Comparison of ENCODE assay signal across 1 cellular context in the genomic region with DNA sequence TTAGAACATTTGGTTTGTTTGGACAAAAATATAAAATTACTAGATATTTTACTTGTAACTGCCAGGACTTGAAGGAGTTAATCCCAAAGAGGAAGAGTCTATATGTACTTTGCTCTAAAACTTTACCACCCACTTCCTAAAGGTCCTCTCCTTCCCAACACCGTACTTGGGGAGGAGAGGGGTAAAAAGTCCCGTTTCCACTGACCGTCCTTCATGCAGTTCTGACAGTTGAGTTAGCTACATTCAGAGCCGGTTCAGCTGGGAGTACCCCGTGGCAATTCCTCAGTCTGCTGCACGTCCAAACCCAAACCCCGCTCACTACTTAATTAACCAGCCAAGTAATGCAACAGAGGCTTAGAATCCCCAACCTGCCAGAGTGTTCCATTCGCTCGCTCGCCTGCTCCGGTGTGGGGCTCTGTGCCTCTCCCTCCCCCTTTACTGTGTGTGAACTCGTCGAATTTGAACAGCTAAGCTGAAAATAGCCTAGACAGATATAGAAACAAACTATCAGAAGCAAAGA.
A peak's percentile ranks its signal among the peaks of the same experiment; 100 is the strongest.
TF ChIP-seq lines count a peak whose summit lies in the region.

No MANE protein-coding gene starts in this region.

TF ChIP-seq in HepG2, 621 proteins besides CTCF, POLR2A, EP300 and RAD21 (continued from another document and continues in another):
- TF ChIP-seq, protein P1, sequence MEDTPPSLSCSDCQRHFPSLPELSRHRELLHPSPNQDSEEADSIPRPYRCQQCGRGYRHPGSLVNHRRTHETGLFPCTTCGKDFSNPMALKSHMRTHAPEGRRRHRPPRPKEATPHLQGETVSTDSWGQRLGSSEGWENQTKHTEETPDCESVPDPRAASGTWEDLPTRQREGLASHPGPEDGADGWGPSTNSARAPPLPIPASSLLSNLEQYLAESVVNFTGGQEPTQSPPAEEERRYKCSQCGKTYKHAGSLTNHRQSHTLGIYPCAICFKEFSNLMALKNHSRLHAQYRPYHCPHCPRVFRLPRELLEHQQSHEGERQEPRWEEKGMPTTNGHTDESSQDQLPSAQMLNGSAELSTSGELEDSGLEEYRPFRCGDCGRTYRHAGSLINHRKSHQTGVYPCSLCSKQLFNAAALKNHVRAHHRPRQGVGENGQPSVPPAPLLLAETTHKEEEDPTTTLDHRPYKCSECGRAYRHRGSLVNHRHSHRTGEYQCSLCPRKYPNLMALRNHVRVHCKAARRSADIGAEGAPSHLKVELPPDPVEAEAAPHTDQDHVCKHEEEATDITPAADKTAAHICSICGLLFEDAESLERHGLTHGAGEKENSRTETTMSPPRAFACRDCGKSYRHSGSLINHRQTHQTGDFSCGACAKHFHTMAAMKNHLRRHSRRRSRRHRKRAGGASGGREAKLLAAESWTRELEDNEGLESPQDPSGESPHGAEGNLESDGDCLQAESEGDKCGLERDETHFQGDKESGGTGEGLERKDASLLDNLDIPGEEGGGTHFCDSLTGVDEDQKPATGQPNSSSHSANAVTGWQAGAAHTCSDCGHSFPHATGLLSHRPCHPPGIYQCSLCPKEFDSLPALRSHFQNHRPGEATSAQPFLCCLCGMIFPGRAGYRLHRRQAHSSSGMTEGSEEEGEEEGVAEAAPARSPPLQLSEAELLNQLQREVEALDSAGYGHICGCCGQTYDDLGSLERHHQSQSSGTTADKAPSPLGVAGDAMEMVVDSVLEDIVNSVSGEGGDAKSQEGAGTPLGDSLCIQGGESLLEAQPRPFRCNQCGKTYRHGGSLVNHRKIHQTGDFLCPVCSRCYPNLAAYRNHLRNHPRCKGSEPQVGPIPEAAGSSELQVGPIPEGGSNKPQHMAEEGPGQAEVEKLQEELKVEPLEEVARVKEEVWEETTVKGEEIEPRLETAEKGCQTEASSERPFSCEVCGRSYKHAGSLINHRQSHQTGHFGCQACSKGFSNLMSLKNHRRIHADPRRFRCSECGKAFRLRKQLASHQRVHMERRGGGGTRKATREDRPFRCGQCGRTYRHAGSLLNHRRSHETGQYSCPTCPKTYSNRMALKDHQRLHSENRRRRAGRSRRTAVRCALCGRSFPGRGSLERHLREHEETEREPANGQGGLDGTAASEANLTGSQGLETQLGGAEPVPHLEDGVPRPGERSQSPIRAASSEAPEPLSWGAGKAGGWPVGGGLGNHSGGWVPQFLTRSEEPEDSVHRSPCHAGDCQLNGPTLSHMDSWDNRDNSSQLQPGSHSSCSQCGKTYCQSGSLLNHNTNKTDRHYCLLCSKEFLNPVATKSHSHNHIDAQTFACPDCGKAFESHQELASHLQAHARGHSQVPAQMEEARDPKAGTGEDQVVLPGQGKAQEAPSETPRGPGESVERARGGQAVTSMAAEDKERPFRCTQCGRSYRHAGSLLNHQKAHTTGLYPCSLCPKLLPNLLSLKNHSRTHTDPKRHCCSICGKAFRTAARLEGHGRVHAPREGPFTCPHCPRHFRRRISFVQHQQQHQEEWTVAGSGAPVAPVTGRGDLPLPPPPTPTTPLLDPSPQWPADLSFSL (CRISPR knock-in tag; IDR thresholded peaks at IDR 0.05): no peak
- TF ChIP-seq ZBTB7A (CRISPR knock-in tag; IDR thresholded peaks at IDR 0.05): no peak
- TF ChIP-seq SMAD9 (CRISPR knock-in tag; IDR thresholded peaks at IDR 0.05): no peak
- 0 out of 2 replicates have a peak, but pooled peaks have one; percentile 27 for TF ChIP-seq HDAC2 (CRISPR knock-in tag; IDR thresholded peaks at IDR 0.05)
- TF ChIP-seq ZSCAN9 (CRISPR knock-in tag; IDR thresholded peaks at IDR 0.05; ENCODE audit: borderline replicate concordance): 0 out of 2 replicates have a peak, but pooled peaks have one; percentile 35
- TF ChIP-seq NFIC (IDR thresholded peaks at IDR 0.05; ENCODE audit: low read length): 0 out of 2 replicates have a peak, but pooled peaks have one; percentile 11
- TF ChIP-seq, protein P2, sequence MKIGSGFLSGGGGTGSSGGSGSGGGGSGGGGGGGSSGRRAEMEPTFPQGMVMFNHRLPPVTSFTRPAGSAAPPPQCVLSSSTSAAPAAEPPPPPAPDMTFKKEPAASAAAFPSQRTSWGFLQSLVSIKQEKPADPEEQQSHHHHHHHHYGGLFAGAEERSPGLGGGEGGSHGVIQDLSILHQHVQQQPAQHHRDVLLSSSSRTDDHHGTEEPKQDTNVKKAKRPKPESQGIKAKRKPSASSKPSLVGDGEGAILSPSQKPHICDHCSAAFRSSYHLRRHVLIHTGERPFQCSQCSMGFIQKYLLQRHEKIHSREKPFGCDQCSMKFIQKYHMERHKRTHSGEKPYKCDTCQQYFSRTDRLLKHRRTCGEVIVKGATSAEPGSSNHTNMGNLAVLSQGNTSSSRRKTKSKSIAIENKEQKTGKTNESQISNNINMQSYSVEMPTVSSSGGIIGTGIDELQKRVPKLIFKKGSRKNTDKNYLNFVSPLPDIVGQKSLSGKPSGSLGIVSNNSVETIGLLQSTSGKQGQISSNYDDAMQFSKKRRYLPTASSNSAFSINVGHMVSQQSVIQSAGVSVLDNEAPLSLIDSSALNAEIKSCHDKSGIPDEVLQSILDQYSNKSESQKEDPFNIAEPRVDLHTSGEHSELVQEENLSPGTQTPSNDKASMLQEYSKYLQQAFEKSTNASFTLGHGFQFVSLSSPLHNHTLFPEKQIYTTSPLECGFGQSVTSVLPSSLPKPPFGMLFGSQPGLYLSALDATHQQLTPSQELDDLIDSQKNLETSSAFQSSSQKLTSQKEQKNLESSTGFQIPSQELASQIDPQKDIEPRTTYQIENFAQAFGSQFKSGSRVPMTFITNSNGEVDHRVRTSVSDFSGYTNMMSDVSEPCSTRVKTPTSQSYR (CRISPR knock-in tag; IDR thresholded peaks at IDR 0.05; ENCODE audit: borderline replicate concordance): no peak
- TF ChIP-seq POLR2G (IDR thresholded peaks at IDR 0.05; ENCODE audit: low read depth, low read length): peak; percentile 67
- TF ChIP-seq ZBTB42 (CRISPR knock-in tag; IDR thresholded peaks at IDR 0.05): no peak
- no peak for TF ChIP-seq ZNF724P (CRISPR knock-in tag; IDR thresholded peaks at IDR 0.05; ENCODE audit: borderline replicate concordance)
- TF ChIP-seq, protein P3, sequence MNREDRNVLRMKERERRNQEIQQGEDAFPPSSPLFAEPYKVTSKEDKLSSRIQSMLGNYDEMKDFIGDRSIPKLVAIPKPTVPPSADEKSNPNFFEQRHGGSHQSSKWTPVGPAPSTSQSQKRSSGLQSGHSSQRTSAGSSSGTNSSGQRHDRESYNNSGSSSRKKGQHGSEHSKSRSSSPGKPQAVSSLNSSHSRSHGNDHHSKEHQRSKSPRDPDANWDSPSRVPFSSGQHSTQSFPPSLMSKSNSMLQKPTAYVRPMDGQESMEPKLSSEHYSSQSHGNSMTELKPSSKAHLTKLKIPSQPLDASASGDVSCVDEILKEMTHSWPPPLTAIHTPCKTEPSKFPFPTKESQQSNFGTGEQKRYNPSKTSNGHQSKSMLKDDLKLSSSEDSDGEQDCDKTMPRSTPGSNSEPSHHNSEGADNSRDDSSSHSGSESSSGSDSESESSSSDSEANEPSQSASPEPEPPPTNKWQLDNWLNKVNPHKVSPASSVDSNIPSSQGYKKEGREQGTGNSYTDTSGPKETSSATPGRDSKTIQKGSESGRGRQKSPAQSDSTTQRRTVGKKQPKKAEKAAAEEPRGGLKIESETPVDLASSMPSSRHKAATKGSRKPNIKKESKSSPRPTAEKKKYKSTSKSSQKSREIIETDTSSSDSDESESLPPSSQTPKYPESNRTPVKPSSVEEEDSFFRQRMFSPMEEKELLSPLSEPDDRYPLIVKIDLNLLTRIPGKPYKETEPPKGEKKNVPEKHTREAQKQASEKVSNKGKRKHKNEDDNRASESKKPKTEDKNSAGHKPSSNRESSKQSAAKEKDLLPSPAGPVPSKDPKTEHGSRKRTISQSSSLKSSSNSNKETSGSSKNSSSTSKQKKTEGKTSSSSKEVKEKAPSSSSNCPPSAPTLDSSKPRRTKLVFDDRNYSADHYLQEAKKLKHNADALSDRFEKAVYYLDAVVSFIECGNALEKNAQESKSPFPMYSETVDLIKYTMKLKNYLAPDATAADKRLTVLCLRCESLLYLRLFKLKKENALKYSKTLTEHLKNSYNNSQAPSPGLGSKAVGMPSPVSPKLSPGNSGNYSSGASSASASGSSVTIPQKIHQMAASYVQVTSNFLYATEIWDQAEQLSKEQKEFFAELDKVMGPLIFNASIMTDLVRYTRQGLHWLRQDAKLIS (CRISPR knock-in tag; IDR thresholded peaks at IDR 0.05): no peak
- TF ChIP-seq HOXA9 (CRISPR knock-in tag; IDR thresholded peaks at IDR 0.05; ENCODE audit: borderline replicate concordance): no peak
- no peak for TF ChIP-seq ZNF619 (CRISPR knock-in tag; IDR thresholded peaks at IDR 0.05)
- no peak for TF ChIP-seq NFE2 (CRISPR knock-in tag; IDR thresholded peaks at IDR 0.05)
- 0 out of 2 replicates have a peak, but pooled peaks have one; percentile 22 for TF ChIP-seq CREM (IDR thresholded peaks at IDR 0.05)
- no peak for TF ChIP-seq CREM (CRISPR knock-in tag; IDR thresholded peaks at IDR 0.05)
- TF ChIP-seq GATAD2A (CRISPR knock-in tag; IDR thresholded peaks at IDR 0.05): peak; percentile 48; the same call in 1 of the 2 replicates
- TF ChIP-seq, protein P4, sequence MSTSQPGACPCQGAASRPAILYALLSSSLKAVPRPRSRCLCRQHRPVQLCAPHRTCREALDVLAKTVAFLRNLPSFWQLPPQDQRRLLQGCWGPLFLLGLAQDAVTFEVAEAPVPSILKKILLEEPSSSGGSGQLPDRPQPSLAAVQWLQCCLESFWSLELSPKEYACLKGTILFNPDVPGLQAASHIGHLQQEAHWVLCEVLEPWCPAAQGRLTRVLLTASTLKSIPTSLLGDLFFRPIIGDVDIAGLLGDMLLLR (CRISPR knock-in tag; IDR thresholded peaks at IDR 0.05): no peak
- TF ChIP-seq BCL6 (CRISPR knock-in tag; IDR thresholded peaks at IDR 0.05): peak; percentile 68
- 0 out of 2 replicates have a peak, but pooled peaks have one; percentile 46 for TF ChIP-seq AHR (CRISPR knock-in tag; IDR thresholded peaks at IDR 0.05)
- TF ChIP-seq, protein P5, sequence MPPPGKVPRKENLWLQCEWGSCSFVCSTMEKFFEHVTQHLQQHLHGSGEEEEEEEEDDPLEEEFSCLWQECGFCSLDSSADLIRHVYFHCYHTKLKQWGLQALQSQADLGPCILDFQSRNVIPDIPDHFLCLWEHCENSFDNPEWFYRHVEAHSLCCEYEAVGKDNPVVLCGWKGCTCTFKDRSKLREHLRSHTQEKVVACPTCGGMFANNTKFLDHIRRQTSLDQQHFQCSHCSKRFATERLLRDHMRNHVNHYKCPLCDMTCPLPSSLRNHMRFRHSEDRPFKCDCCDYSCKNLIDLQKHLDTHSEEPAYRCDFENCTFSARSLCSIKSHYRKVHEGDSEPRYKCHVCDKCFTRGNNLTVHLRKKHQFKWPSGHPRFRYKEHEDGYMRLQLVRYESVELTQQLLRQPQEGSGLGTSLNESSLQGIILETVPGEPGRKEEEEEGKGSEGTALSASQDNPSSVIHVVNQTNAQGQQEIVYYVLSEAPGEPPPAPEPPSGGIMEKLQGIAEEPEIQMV (CRISPR knock-in tag; IDR thresholded peaks at IDR 0.05; ENCODE audit: low read depth): no peak
- TF ChIP-seq, protein P6, sequence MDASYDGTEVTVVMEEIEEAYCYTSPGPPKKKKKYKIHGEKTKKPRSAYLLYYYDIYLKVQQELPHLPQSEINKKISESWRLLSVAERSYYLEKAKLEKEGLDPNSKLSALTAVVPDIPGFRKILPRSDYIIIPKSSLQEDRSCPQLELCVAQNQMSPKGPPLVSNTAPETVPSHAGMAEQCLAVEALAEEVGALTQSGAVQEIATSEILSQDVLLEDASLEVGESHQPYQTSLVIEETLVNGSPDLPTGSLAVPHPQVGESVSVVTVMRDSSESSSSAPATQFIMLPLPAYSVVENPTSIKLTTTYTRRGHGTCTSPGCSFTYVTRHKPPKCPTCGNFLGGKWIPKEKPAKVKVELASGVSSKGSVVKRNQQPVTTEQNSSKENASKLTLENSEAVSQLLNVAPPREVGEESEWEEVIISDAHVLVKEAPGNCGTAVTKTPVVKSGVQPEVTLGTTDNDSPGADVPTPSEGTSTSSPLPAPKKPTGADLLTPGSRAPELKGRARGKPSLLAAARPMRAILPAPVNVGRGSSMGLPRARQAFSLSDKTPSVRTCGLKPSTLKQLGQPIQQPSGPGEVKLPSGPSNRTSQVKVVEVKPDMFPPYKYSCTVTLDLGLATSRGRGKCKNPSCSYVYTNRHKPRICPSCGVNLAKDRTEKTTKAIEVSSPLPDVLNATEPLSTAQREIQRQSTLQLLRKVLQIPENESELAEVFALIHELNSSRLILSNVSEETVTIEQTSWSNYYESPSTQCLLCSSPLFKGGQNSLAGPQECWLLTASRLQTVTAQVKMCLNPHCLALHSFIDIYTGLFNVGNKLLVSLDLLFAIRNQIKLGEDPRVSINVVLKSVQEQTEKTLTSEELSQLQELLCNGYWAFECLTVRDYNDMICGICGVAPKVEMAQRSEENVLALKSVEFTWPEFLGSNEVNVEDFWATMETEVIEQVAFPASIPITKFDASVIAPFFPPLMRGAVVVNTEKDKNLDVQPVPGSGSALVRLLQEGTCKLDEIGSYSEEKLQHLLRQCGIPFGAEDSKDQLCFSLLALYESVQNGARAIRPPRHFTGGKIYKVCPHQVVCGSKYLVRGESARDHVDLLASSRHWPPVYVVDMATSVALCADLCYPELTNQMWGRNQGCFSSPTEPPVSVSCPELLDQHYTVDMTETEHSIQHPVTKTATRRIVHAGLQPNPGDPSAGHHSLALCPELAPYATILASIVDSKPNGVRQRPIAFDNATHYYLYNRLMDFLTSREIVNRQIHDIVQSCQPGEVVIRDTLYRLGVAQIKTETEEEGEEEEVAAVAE (CRISPR knock-in tag; IDR thresholded peaks at IDR 0.05; ENCODE audit: borderline replicate concordance): peak; percentile 14; the same call in 1 of the 2 replicates
- no peak for TF ChIP-seq TP53 (CRISPR knock-in tag; conservative IDR thresholded peaks at IDR 0.05)
- TF ChIP-seq NFATC3 (CRISPR knock-in tag; IDR thresholded peaks at IDR 0.05): no peak
- TF ChIP-seq JUND (CRISPR knock-in tag; IDR thresholded peaks at IDR 0.05): 0 out of 2 replicates have a peak, but pooled peaks have one; percentile 21
- TF ChIP-seq SNAPC2 (CRISPR knock-in tag; IDR thresholded peaks at IDR 0.05): 0 out of 2 replicates have a peak, but pooled peaks have one; percentile 40
- TF ChIP-seq ZNF234 (CRISPR knock-in tag; conservative IDR thresholded peaks at IDR 0.05): 0 out of 2 replicates have a peak, but pooled peaks have one; percentile 23
- TF ChIP-seq ZEB1 (IDR thresholded peaks at IDR 0.05; ENCODE audit: insufficient replicate concordance, low read depth): peak; percentile 47
- no peak for TF ChIP-seq RFX5 (IDR thresholded peaks at IDR 0.05; ENCODE audit: low read depth, low read length)
- no peak for TF ChIP-seq TAF15 (IDR thresholded peaks at IDR 0.05; ENCODE audit: low read depth, low read length, poor library complexity, severe bottlenecking)
- no peak for TF ChIP-seq ZNF235 (CRISPR knock-in tag; IDR thresholded peaks at IDR 0.05; ENCODE audit: borderline replicate concordance)
- no peak; the same call in 1 of the 2 replicates for TF ChIP-seq ZNF350 (CRISPR knock-in tag; IDR thresholded peaks at IDR 0.05; ENCODE audit: borderline replicate concordance, low read depth)
- peak; percentile 38; the same call in 1 of the 2 replicates for TF ChIP-seq DMAP1 (CRISPR knock-in tag; IDR thresholded peaks at IDR 0.05)
- TF ChIP-seq ZNF343 (CRISPR knock-in tag; IDR thresholded peaks at IDR 0.05): no peak
- TF ChIP-seq, protein P7, sequence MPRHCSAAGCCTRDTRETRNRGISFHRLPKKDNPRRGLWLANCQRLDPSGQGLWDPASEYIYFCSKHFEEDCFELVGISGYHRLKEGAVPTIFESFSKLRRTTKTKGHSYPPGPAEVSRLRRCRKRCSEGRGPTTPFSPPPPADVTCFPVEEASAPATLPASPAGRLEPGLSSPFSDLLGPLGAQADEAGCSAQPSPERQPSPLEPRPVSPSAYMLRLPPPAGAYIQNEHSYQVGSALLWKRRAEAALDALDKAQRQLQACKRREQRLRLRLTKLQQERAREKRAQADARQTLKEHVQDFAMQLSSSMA (CRISPR knock-in tag; IDR thresholded peaks at IDR 0.05): no peak
- TF ChIP-seq ELF4 (CRISPR knock-in tag; IDR thresholded peaks at IDR 0.05; ENCODE audit: borderline replicate concordance): peak; percentile 29; the same call in 1 of the 2 replicates
- 0 out of 2 replicates have a peak, but pooled peaks have one; percentile 31 for TF ChIP-seq MED1 (CRISPR knock-in tag; IDR thresholded peaks at IDR 0.05)
- no peak for TF ChIP-seq PLRG1 (conservative IDR thresholded peaks at IDR 0.05)
- TF ChIP-seq ZKSCAN8 (CRISPR knock-in tag; IDR thresholded peaks at IDR 0.05; ENCODE audit: borderline replicate concordance): no peak
- no peak for TF ChIP-seq ZNF264 (CRISPR knock-in tag; IDR thresholded peaks at IDR 0.05)
